8 cellular contexts compared by ENCODE assay signal in genomic region chr9:129962376-129962765, GRCh38.
DNase-seq lines count a peak whose midpoint lies in the region; ATAC-seq and TF ChIP-seq lines count a peak whose summit lies in the region.

No MANE protein-coding gene starts in this region.

- ATAC-seq in GM23338 (peak; percentile 16), heart right ventricle (peak in 6 of 8 donors; percentile 12 to 35 (median 24)), HG02571 (IDR thresholded peaks at IDR 0.05; ENCODE audit: unreplicated experiment) (no peak)
- ATAC-seq in activated CD8-positive, alpha-beta T cell treated with anti-CD3 and anti-CD28 coated beads, Interleukin-2, amount 10 ng/mL, durations not matched to agents 7 days and 5 days, result no peak

- TF ChIP-seq CTCF in GM23338 (conservative IDR thresholded peaks at IDR 0.05; ENCODE audit: low read depth in 2 of 2) (no peak), heart right ventricle (IDR thresholded peaks at IDR 0.05) (no peak)

- DNase-seq in GM23338 (ENCODE audit: low spot score) (peak; percentile 20), heart right ventricle (no peak), GM19238 (ENCODE audit: insufficient read length, low spot score) (no peak), DMS 273 treated with DMSO at 0.1 percent for 48 hours (lab: John Stamatoyannopoulos, UW) (no peak)
- no peak for DNase-seq in activated CD8-positive, alpha-beta T cell treated with anti-CD3 and anti-CD28 coated beads, Interleukin-2, amount 10 ng/mL, durations not matched to agents 7 days and 5 days
- DNase-seq in activated CD4-positive, alpha-beta T cell treated with anti-CD3 and anti-CD28 coated beads, Interleukin-2, amount 50 U/mL, for 48 hours, result no peak

- H3K9me3 ChIP-seq in heart right ventricle (no peaks in the 10 kb centered on the region), skeletal muscle tissue (ENCODE audit: control insufficient read depth in 3 of 3, low read length in 3 of 3) (no peaks in the 10 kb centered on the region)

- H2AFZ ChIP-seq in GM23338, result no peak overlapping the region

- H3K27me3 ChIP-seq in GM23338 (ENCODE audit: insufficient read depth) (no peaks in the 10 kb centered on the region), heart right ventricle (no peaks in the 10 kb centered on the region), skeletal muscle tissue (ENCODE audit: control insufficient read depth in 3 of 3, insufficient read depth in 3 of 3, low read length in 3 of 3) (no peaks in the 10 kb centered on the region)

- POLR2A ChIA-PET in activated CD8-positive, alpha-beta T cell treated with anti-CD3 and anti-CD28 coated beads, Interleukin-2, amount 10 ng/mL, durations not matched to agents 7 days and 5 days (lab: Charles Lee), result interaction anchor here (1.0 to 3.2 kb wide), 13 partner anchors 11 to 105 kb away, joined by 3 to 15 read pairs (median 6); partner anchors contain the start of gene GPR107

- H3K79me2 ChIP-seq in GM23338 (replicated peaks; ENCODE audit: insufficient read depth), result no peaks in the 10 kb centered on the region

- peak overlapping the region; percentile 78 for H3K27ac Mint-ChIP-seq in GM23338
- H3K27ac Mint-ChIP-seq in activated CD8-positive, alpha-beta T cell treated with anti-CD3 and anti-CD28 coated beads, Interleukin-2, amount 10 ng/mL, durations not matched to agents 7 days and 5 days, result peak overlapping the region; percentile 96

- peak overlapping the region; percentile 31 for H3K4me3 ChIP-seq in GM23338
- peak overlapping the region in 9 of 10 donors; percentile 32 to 61 (median 56) for H3K4me3 ChIP-seq in heart right ventricle
- H3K4me3 ChIP-seq in skeletal muscle tissue (ENCODE audit: low read length in 3 of 3), result peak overlapping the region in 2 of 3 donors; percentile 59 to 67

- 47 to 51% methylated on average over 7 of the region's 7 CpGs for WGBS in heart right ventricle, 2 donors

- peak overlapping the region; percentile 58 to 76 (median 66) for H3K9ac ChIP-seq in skeletal muscle tissue (ENCODE audit: low read depth in 1 of 3, low read length in 3 of 3)

- no peaks in the 10 kb centered on the region for H3K9me2 ChIP-seq in GM23338 (ENCODE audit: insufficient read depth)

- H3K4me2 ChIP-seq in GM23338, result peak overlapping the region; percentile 69

- H3K27me3 Mint-ChIP-seq in GM23338 (ENCODE audit: insufficient read depth, low read depth, poor library complexity), result peaks cover 9% of the 10 kb centered on the region
- H3K27me3 Mint-ChIP-seq in activated CD8-positive, alpha-beta T cell treated with anti-CD3 and anti-CD28 coated beads, Interleukin-2, amount 10 ng/mL, durations not matched to agents 7 days and 5 days (ENCODE audit: low read depth), result no peaks in the 10 kb centered on the region

- H3K36me3 ChIP-seq in GM23338 (ENCODE audit: insufficient read depth) (no peaks in the 10 kb centered on the region), heart right ventricle (peaks cover 0 to 33% (median 4%) of the 10 kb centered on the region in 9 donors), skeletal muscle tissue (ENCODE audit: control insufficient read depth in 3 of 3, insufficient read depth in 3 of 3, low read length in 3 of 3) (peaks cover 0 to 7% (median 2%) of the 10 kb centered on the region in 3 donors)

- H3K27ac ChIP-seq in GM23338 (ENCODE audit: low read depth) (peak overlapping the region; percentile 94), heart right ventricle (peak overlapping the region; percentile 76 to 97 (median 91)), skeletal muscle tissue (ENCODE audit: low read depth, low read length) (peak overlapping the region; percentile 87)

- peaks cover 52% of the 10 kb centered on the region for H3K4me1 Mint-ChIP-seq in GM23338
- H3K4me1 Mint-ChIP-seq in activated CD8-positive, alpha-beta T cell treated with anti-CD3 and anti-CD28 coated beads, Interleukin-2, amount 10 ng/mL, durations not matched to agents 7 days and 5 days (ENCODE audit: low read depth), result peaks cover 76% of the 10 kb centered on the region

- H3F3A ChIP-seq in GM23338 (replicated peaks; ENCODE audit: low read depth), result 0 out of 2 replicates have a peak, but pooled peaks cover 3% of the 10 kb centered on the region

- peaks cover 37% of the 10 kb centered on the region for H3K4me1 ChIP-seq in GM23338 (ENCODE audit: insufficient read depth)
- peaks cover 3 to 64% (median 37%) of the 10 kb centered on the region in 9 donors for H3K4me1 ChIP-seq in heart right ventricle
- H3K4me1 ChIP-seq in skeletal muscle tissue (ENCODE audit: control insufficient read depth in 3 of 3, insufficient read depth in 3 of 3, low read length in 3 of 3), result peaks cover 8 to 16% (median 10%) of the 10 kb centered on the region in 3 donors

- intact Hi-C loops in heart right ventricle (cut with DNase I), result loop anchor here in 5 of 10 donors (5.0 to 10.0 kb wide), 3 partner anchors 75 to 82 kb away; partner anchors contain the start of gene FNBP1 (in 3 of the 5)

- H3K36me3 Mint-ChIP-seq in GM23338 (ENCODE audit: low read depth), result peaks cover 7% of the 10 kb centered on the region
- peaks cover 71% of the 10 kb centered on the region for H3K36me3 Mint-ChIP-seq in activated CD8-positive, alpha-beta T cell treated with anti-CD3 and anti-CD28 coated beads, Interleukin-2, amount 10 ng/mL, durations not matched to agents 7 days and 5 days (ENCODE audit: low read depth)

- CTCF ChIA-PET in activated CD8-positive, alpha-beta T cell treated with anti-CD3 and anti-CD28 coated beads, Interleukin-2, amount 10 ng/mL, durations not matched to agents 7 days and 5 days (lab: Charles Lee), result interaction anchor here (1.0 to 2.8 kb wide), 4 partner anchors 11 to 77 kb away, joined by 3 to 16 read pairs (median 4); no protein-coding TSS in a partner anchor

- H3K4me3 Mint-ChIP-seq in GM23338, result peak overlapping the region; percentile 24
- H3K4me3 Mint-ChIP-seq in activated CD8-positive, alpha-beta T cell treated with anti-CD3 and anti-CD28 coated beads, Interleukin-2, amount 10 ng/mL, durations not matched to agents 7 days and 5 days, result peak overlapping the region; percentile 84

- H4K20me1 ChIP-seq in GM23338 (replicated peaks; ENCODE audit: insufficient read depth), result no peaks in the 10 kb centered on the region

- H3K9me3 Mint-ChIP-seq in GM23338, result peaks cover under 1% of the 10 kb centered on the region; the same call in 1 of the 3 replicates
- H3K9me3 Mint-ChIP-seq in activated CD8-positive, alpha-beta T cell treated with anti-CD3 and anti-CD28 coated beads, Interleukin-2, amount 10 ng/mL, durations not matched to agents 7 days and 5 days (ENCODE audit: insufficient read depth), result no peaks in the 10 kb centered on the region

TF ChIP-seq in GM23338, 12 proteins besides CTCF, POLR2A, EP300 and RAD21 (continues in another document):
- TF ChIP-seq STAT1 (IDR thresholded peaks at IDR 0.05; ENCODE audit: unreplicated experiment) (no peak), ZNF114 (CRISPR knock-in tag; IDR thresholded peaks at IDR 0.05) (no peak), POLR2AphosphoS5 (IDR thresholded peaks at IDR 0.05; ENCODE audit: low read depth) (no peak), REST (IDR thresholded peaks at IDR 0.05; ENCODE audit: unreplicated experiment) (no peak)

Comparison
In these comparisons a context has a peak if more than half of its experiments do, and no peak if none do; other contexts are left out.
1. ATAC-seq: peak in GM23338 (single experiment) and heart right ventricle (6 of 8); none in activated CD8-positive, alpha-beta T cell treated with anti-CD3 and anti-CD28 coated beads, Interleukin-2, amount 10 ng/mL, durations not matched to agents 7 days and 5 days (single experiment) and HG02571 (single experiment).
2. Peak in every context shown above with its lines, with median percentiles within 50 percentile points of each other: H3K27ac ChIP-seq and H3K4me3 ChIP-seq.